Comparison of ENCODE assay signal across 1 cellular context in genomic region chr5:150357326-150358260, GRCh38.
A peak's percentile ranks its signal among the peaks of the same experiment; 100 is the strongest.
TF ChIP-seq lines count a peak whose summit lies in the region.

Gene TCOF1 (plus strand): TSS chr5:150357697. CDS start chr5:150357747, 50 bp downstream.

TF ChIP-seq in H1, 55 proteins besides CTCF, POLR2A, EP300 and RAD21 (continued from another document):
- no peak for TF ChIP-seq CBX8 (IDR thresholded peaks at IDR 0.05; ENCODE audit: borderline replicate concordance, low read depth, low read length)
- TF ChIP-seq TBP (IDR thresholded peaks at IDR 0.05; ENCODE audit: low read depth, low read length), result peak; percentile 75
- peak in 1 of 2 experiments; percentile 32; a peak in 1 of 4 replicates for TF ChIP-seq SIN3A (conservative IDR thresholded peaks at IDR 0.05 in 1 of 2, IDR thresholded peaks at IDR 0.05 in 1 of 2; ENCODE audit: low read depth in 1 of 2, low read length in 2 of 2)
- TF ChIP-seq CBX5 (IDR thresholded peaks at IDR 0.05; ENCODE audit: low read depth, low read length), result no peak
- TF ChIP-seq EGR1 (IDR thresholded peaks at IDR 0.05; ENCODE audit: borderline replicate concordance, low read depth, low read length), result 0 out of 2 replicates have a peak, but pooled peaks have one; percentile 11
- peak; percentile 45 for TF ChIP-seq E2F6 (IDR thresholded peaks at IDR 0.05)
- TF ChIP-seq POLR2AphosphoS5 (IDR thresholded peaks at IDR 0.05; ENCODE audit: low read depth, low read length), result peak; percentile 70; the same call in 1 of the 2 replicates
- TF ChIP-seq YY1 (IDR thresholded peaks at IDR 0.05; ENCODE audit: low read depth, low read length), result peak; percentile 70; the same call in 1 of the 2 replicates
- TF ChIP-seq SIX5 (IDR thresholded peaks at IDR 0.05; ENCODE audit: low read depth, low read length), result peak; percentile 51
- TF ChIP-seq MAX (IDR thresholded peaks at IDR 0.05), result 0 out of 2 replicates have a peak, but pooled peaks have one; percentile 37
- 0 out of 2 replicates have a peak, but pooled peaks have one; percentile 10 for TF ChIP-seq SP1 (IDR thresholded peaks at IDR 0.05; ENCODE audit: low read depth, low read length)
- no peak; the same call in 1 of the 2 replicates for TF ChIP-seq GTF2F1 (IDR thresholded peaks at IDR 0.05; ENCODE audit: borderline replicate concordance, low read depth, low read length)
- no peak for TF ChIP-seq ATF2 (IDR thresholded peaks at IDR 0.05; ENCODE audit: low read length)
- TF ChIP-seq SRF (IDR thresholded peaks at IDR 0.05; ENCODE audit: low read depth, low read length), result 0 out of 2 replicates have a peak, but pooled peaks have one; percentile 2
- TF ChIP-seq TAF1 (IDR thresholded peaks at IDR 0.05; ENCODE audit: low read depth, low read length), result peak; percentile 76
- TF ChIP-seq USF2 (IDR thresholded peaks at IDR 0.05; ENCODE audit: low read length), result 0 out of 2 replicates have a peak, but pooled peaks have one; percentile 28
- TF ChIP-seq TAF7 (optimal IDR thresholded peaks at IDR 0.05; ENCODE audit: borderline replicate concordance, low read depth, low read length), result peak; percentile 56
- no peak for TF ChIP-seq BACH1 (IDR thresholded peaks at IDR 0.05; ENCODE audit: low read length)
- no peak for TF ChIP-seq SUZ12 (IDR thresholded peaks at IDR 0.05; ENCODE audit: low read length)
- TF ChIP-seq GABPA (IDR thresholded peaks at IDR 0.05; ENCODE audit: borderline replicate concordance, insufficient read depth, low read length), result peak; percentile 57; the same call in 1 of the 2 replicates
- no peak for TF ChIP-seq CHD2 (IDR thresholded peaks at IDR 0.05; ENCODE audit: low read length)
- TF ChIP-seq ATF3 (IDR thresholded peaks at IDR 0.05; ENCODE audit: insufficient read depth, low read depth, low read length), result no peak
